Comparison of ENCODE assay signal across 13 cellular contexts in genomic region chr12:120259418-120260202, GRCh38. TPM values are rescaled to one million over a fixed set of nuclear protein-coding genes. Genes with fewer than 3 reads are reported as not detected.
DNase-seq lines count a peak whose midpoint lies in the region; ATAC-seq and TF ChIP-seq lines count a peak whose summit lies in the region.
"Had no signal": no experiment of that assay in that cellular context is flagged by ENCODE, and none has a peak within 500 bp of the region (broad histone marks: within the 10 kb centered on the region; RNA-seq: fewer than 3 reads in every experiment).

No MANE protein-coding gene starts in this region.

- in situ Hi-C loops in Panc1 (cut with HindIII; ENCODE audit: low pct_unique_long_range_greater_than_20kb, low sequenced_read_pairs): no loop called here

- H3K27ac ChIP-seq in BLaER1 treated with 17β-estradiol and CSF1 and Interleukin-3, amounts not matched to agents 10 nM and 100 nM: no peak overlapping the region
- H3K27ac ChIP-seq in Panc1 (ENCODE audit: low read length) (peak overlapping the region; percentile 100), epithelial cell of prostate (peak overlapping the region; percentile 98)
- H3K27ac ChIP-seq: foreskin keratinocyte had no signal

- no peak overlapping the region for H3K9ac ChIP-seq in BLaER1 treated with 17β-estradiol and CSF1 and Interleukin-3, amounts not matched to agents 10 nM and 100 nM

- peaks cover 5% of the 10 kb centered on the region for H3K36me3 Mint-ChIP-seq in osteocyte (ENCODE audit: unreplicated experiment)

- ATAC-seq in Panc1 (no peak), HG03571 (IDR thresholded peaks at IDR 0.05; ENCODE audit: unreplicated experiment) (no peak)
- ATAC-seq: foreskin keratinocyte had no signal

- no peaks in the 10 kb centered on the region for H3K9me3 Mint-ChIP-seq in osteocyte (ENCODE audit: unreplicated experiment)
- H3K9me3 Mint-ChIP-seq: stimulated activated naive CD8-positive, alpha-beta T cell treated with anti-CD3 and anti-CD28 coated beads, Interleukin-15, Interleukin-2, amounts not matched to agents 100 ng/mL and 50 ng/mL, for 24 hours had no signal

- DNase-seq in Panc1 (ENCODE audit: low read depth, low spot score) (no peak), epithelial cell of prostate (ENCODE audit: low read depth, low spot score) (no peak), osteocyte (ENCODE audit: extremely low spot score, unreplicated experiment) (no peak), occipital lobe (lab: John Stamatoyannopoulos, UW) (no peak), NCI-H1092 treated with DMSO at 0.1 percent for 48 hours (lab: John Stamatoyannopoulos, UW) (no peak), H4 (ENCODE audit: low spot score) (no peak)
- DNase-seq: DMS153, foreskin keratinocyte, NCI-H1417 had no signal

- peak overlapping the region; percentile 48 for H3K27ac Mint-ChIP-seq in osteocyte (ENCODE audit: unreplicated experiment)
- H3K27ac Mint-ChIP-seq: stimulated activated naive CD8-positive, alpha-beta T cell treated with anti-CD3 and anti-CD28 coated beads, Interleukin-15, Interleukin-2, amounts not matched to agents 100 ng/mL and 50 ng/mL, for 24 hours had no signal

- no peaks in the 10 kb centered on the region for H3K9me3 ChIP-seq in BLaER1 treated with 17β-estradiol and CSF1 and Interleukin-3, amounts not matched to agents 10 nM and 100 nM (replicated peaks in 1 of 11)
- H3K9me3 ChIP-seq in Panc1 (ENCODE audit: control insufficient read depth, insufficient read depth, low read depth, low read length): no peaks in the 10 kb centered on the region

- TF ChIP-seq CTCF in Panc1 (IDR thresholded peaks at IDR 0.05) (no peak), osteocyte (IDR thresholded peaks at IDR 0.05) (no peak)

- peaks cover 0 to 46% (median 5%) of the 10 kb centered on the region in 11 experiments; a peak in 13 of 22 replicates for H3K36me3 ChIP-seq in BLaER1 treated with 17β-estradiol and CSF1 and Interleukin-3, amounts not matched to agents 10 nM and 100 nM
- peaks cover 6% of the 10 kb centered on the region for H3K36me3 ChIP-seq in Panc1 (ENCODE audit: control insufficient read depth, insufficient read depth, low read length)

- H3K27me3 Mint-ChIP-seq in osteocyte (ENCODE audit: unreplicated experiment): no peaks in the 10 kb centered on the region
- H3K27me3 Mint-ChIP-seq: stimulated activated naive CD8-positive, alpha-beta T cell treated with anti-CD3 and anti-CD28 coated beads, Interleukin-15, Interleukin-2, amounts not matched to agents 100 ng/mL and 50 ng/mL, for 24 hours had no signal

- CTCF ChIA-PET in Panc1 (lab: Charles Lee): no interaction called here

- H3K4me1 Mint-ChIP-seq in osteocyte (ENCODE audit: unreplicated experiment): peaks cover 78% of the 10 kb centered on the region

- POLR2A ChIA-PET in Panc1 (lab: Charles Lee): no interaction called here

- H3K4me1 ChIP-seq in BLaER1 treated with 17β-estradiol and CSF1 and Interleukin-3, amounts not matched to agents 10 nM and 100 nM: peaks cover 35 to 100% (median 68%) of the 10 kb centered on the region in 10 experiments
- peaks cover 77% of the 10 kb centered on the region for H3K4me1 ChIP-seq in Panc1 (ENCODE audit: control insufficient read depth, insufficient read depth, low read length)

- intact Hi-C loops in Panc1 (cut with micrococcal nuclease; ENCODE audit: unreplicated experiment): no loop called here

- BruUV-seq in Panc1 (replicated peaks; lab: Mats Ljungman, UMichigan): no TSS peak

- H3K4me3 ChIP-seq in BLaER1 treated with 17β-estradiol and CSF1 and Interleukin-3, amounts not matched to agents 10 nM and 100 nM: no peak overlapping the region
- peak overlapping the region in 1 of 2 experiments; percentile 26; a peak in 2 of 4 replicates for H3K4me3 ChIP-seq in Panc1 (ENCODE audit: low read depth in 2 of 2, low read length in 2 of 2)

- peaks cover 0 to 6% (median 0%) of the 10 kb centered on the region in 11 experiments; a peak in 4 of 22 replicates for H3K27me3 ChIP-seq in BLaER1 treated with 17β-estradiol and CSF1 and Interleukin-3, amounts not matched to agents 10 nM and 100 nM
- no peaks in the 10 kb centered on the region for H3K27me3 ChIP-seq in Panc1 (ENCODE audit: control insufficient read depth, insufficient read depth, low read length)
- H3K27me3 ChIP-seq: foreskin keratinocyte had no signal

- H3K4me2 ChIP-seq in BLaER1 treated with 17β-estradiol and CSF1 and Interleukin-3, amounts not matched to agents 10 nM and 100 nM: peak overlapping the region in 10 of 11 experiments; percentile 10 to 100 (median 52); a peak in 15 of 22 replicates

- peaks cover 30 to 87% (median 74%) of the 10 kb centered on the region in 11 experiments; a peak in 21 of 22 replicates for H4K20me1 ChIP-seq in BLaER1 treated with 17β-estradiol and CSF1 and Interleukin-3, amounts not matched to agents 10 nM and 100 nM

- no peak overlapping the region for H3K4me3 Mint-ChIP-seq in osteocyte (ENCODE audit: unreplicated experiment)
- H3K4me3 Mint-ChIP-seq: stimulated activated naive CD8-positive, alpha-beta T cell treated with anti-CD3 and anti-CD28 coated beads, Interleukin-15, Interleukin-2, amounts not matched to agents 100 ng/mL and 50 ng/mL, for 24 hours had no signal

RNA-seq across cellular contexts. Expression of gene PXN, which starts 5.9 kb away (rescaled TPM):
- 484 TPM for total RNA-seq in Panc1 (2021; ENCODE audit: unreplicated experiment)
- polyA plus RNA-seq in Panc1 (2012; ENCODE audit: insufficient read length): 478 TPM
- 76.7 and 79.9 TPM in 2 replicates for total RNA-seq in osteocyte
- total RNA-seq in occipital lobe: 2.8 TPM
- total RNA-seq in H4 (2014; rRNA removed; shearing (Covaris generic)): 18.7 and 31.3 TPM in 2 replicates

RNA-seq across cellular contexts. Expression of gene RNU4-2, which starts 32.1 kb away (rescaled TPM):
- 2,061 TPM for total RNA-seq in Panc1 (2021; ENCODE audit: unreplicated experiment)
- 6.1 TPM for polyA plus RNA-seq in Panc1 (2012; ENCODE audit: insufficient read length)
- total RNA-seq in osteocyte: 6,059 and 6,780 TPM in 2 replicates
- total RNA-seq in occipital lobe: under 0.01 TPM
- under 0.01 TPM in 1 of 2 replicates, not detected in the other for total RNA-seq in H4 (2014; rRNA removed; shearing (Covaris generic))
- polyA plus RNA-seq: adipose tissue, foreskin keratinocyte had no signal

RNA-seq across cellular contexts. Expression of gene RNU4-1, which starts 33.4 kb away (rescaled TPM):
- total RNA-seq in Panc1 (2021; ENCODE audit: unreplicated experiment) (1,565 TPM), osteocyte (2,875 and 3,252 TPM in 2 replicates), occipital lobe (under 0.01 TPM)
- polyA plus RNA-seq in Panc1 (2012; ENCODE audit: insufficient read length): 4.7 TPM
- under 0.01 TPM in 2 replicates for total RNA-seq in H4 (2014; rRNA removed; shearing (Covaris generic))
- polyA plus RNA-seq: adipose tissue, foreskin keratinocyte had no signal

RNA-seq across cellular contexts. Expression of gene SIRT4, which starts 42.5 kb away (rescaled TPM):
- total RNA-seq in Panc1 (2021; ENCODE audit: unreplicated experiment) (1.5 TPM), osteocyte (0.94 and 0.97 TPM in 2 replicates), occipital lobe (4.5 TPM)
- polyA plus RNA-seq in Panc1 (2012; ENCODE audit: insufficient read length): 2.0 TPM
- total RNA-seq in H4 (2014; rRNA removed; shearing (Covaris generic)): 2.4 and 6.8 TPM in 2 replicates

RNA-seq across cellular contexts. Expression of gene RPLP0, which starts 58.7 kb away (rescaled TPM):
- total RNA-seq in Panc1 (2021; ENCODE audit: unreplicated experiment): 2,628 TPM
- 4,062 TPM for polyA plus RNA-seq in Panc1 (2012; ENCODE audit: insufficient read length)
- 2,037 TPM in 2 replicates for total RNA-seq in osteocyte
- 1,592 TPM for total RNA-seq in occipital lobe
- 6,442 and 6,835 TPM in 2 replicates for total RNA-seq in H4 (2014; rRNA removed; shearing (Covaris generic))

Comparison
In these comparisons a context has a peak if more than half of its experiments do, and no peak if none do; other contexts are left out.
1. H3K27ac ChIP-seq: peak in Panc1 (single experiment) and epithelial cell of prostate (single experiment); none in BLaER1 treated with 17β-estradiol and CSF1 and Interleukin-3, amounts not matched to agents 10 nM and 100 nM (0 of 11).
2. RNA of gene RNU4-2, which starts 32.1 kb away (total RNA-seq): 6,059 to 6,780 TPM in osteocyte and 2,061 TPM in Panc1 (single experiment); under 0.01 TPM in occipital lobe (single experiment) and under 0.01 TPM in H4; every median in the first group is over 1,000 times any median in the second.
3. RNA of gene RNU4-1, which starts 33.4 kb away (total RNA-seq): 2,875 to 3,252 TPM in osteocyte and 1,565 TPM in Panc1 (single experiment); under 0.01 TPM in occipital lobe (single experiment) and under 0.01 TPM in H4; every median in the first group is over 1,000 times any median in the second.